ENCODE assay signal across 18 cellular contexts in the genomic region with DNA sequence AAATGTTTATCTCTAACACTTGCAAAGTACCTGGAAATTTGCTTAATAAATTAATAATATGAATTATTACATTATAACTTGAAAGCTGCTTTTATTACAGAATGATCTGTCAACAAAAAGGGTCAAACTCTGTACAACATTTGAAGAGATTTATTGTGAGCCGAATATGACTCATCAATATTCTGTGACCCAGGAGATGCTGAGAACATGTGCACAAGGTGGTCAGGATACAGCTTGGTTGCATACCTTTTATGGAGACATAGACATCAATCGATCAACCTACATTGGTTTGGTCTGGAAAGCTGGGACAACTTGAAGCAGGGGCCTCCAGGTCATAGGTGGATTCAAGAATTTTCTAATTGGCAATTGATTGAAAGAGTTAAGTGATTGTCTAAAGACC.
DNase-seq lines count a peak whose midpoint lies in the region; ATAC-seq, FAIRE-seq and TF ChIP-seq lines count a peak whose summit lies in the region.
"Had no signal": no experiment of that assay in that cellular context is flagged by ENCODE, and none has a peak within 500 bp of the region (broad histone marks: within the 10 kb centered on the region; RNA-seq: fewer than 3 reads in every experiment).

No MANE protein-coding gene starts in this region.

- H3K79me2 ChIP-seq in mammary epithelial cell (ENCODE audit: insufficient read depth, low read length) (no peaks in the 10 kb centered on the region), astrocyte (ENCODE audit: insufficient read depth, low read length) (no peaks in the 10 kb centered on the region), endothelial cell of umbilical vein (ENCODE audit: control insufficient read depth, insufficient read depth, low read length) (no peaks in the 10 kb centered on the region)

- peaks cover 2% of the 10 kb centered on the region for H3K27me3 ChIP-seq in mammary epithelial cell (ENCODE audit: insufficient read depth, low read length)
- no peaks in the 10 kb centered on the region for H3K27me3 ChIP-seq in breast epithelium
- no peaks in the 10 kb centered on the region for H3K27me3 ChIP-seq in astrocyte (ENCODE audit: insufficient read depth, low read length)
- no peaks in the 10 kb centered on the region for H3K27me3 ChIP-seq in endothelial cell of umbilical vein (ENCODE audit: control insufficient read depth in 2 of 2, insufficient read depth in 2 of 2, low read length in 2 of 2)

- H3K4me1 Mint-ChIP-seq in astrocyte (ENCODE audit: low read depth, unreplicated experiment) = peaks cover 11% of the 10 kb centered on the region
- H3K4me1 Mint-ChIP-seq: CD4-positive, alpha-beta memory T cell had no signal

- TF ChIP-seq CTCF in mammary epithelial cell (conservative IDR thresholded peaks at IDR 0.05 in 1 of 2, IDR thresholded peaks at IDR 0.05 in 1 of 2; ENCODE audit: extremely low read depth in 1 of 2, insufficient read depth in 1 of 2, low read depth in 1 of 2, low read length in 2 of 2) = no peak
- TF ChIP-seq CTCF in breast epithelium (IDR thresholded peaks at IDR 0.05) = no peak
- no peak for TF ChIP-seq CTCF in astrocyte (IDR thresholded peaks at IDR 0.05; ENCODE audit: insufficient read depth, low read depth, low read length)
- no peak for TF ChIP-seq CTCF in endothelial cell of umbilical vein (IDR thresholded peaks at IDR 0.05; ENCODE audit: extremely low read depth in 1 of 2, insufficient read depth in 1 of 2, low read depth in 1 of 2, low read length in 2 of 2)

- no peaks in the 10 kb centered on the region for H3K36me3 Mint-ChIP-seq in astrocyte (ENCODE audit: low read depth, unreplicated experiment)

- dilution Hi-C loops in mammary epithelial cell (cut with HindIII; ENCODE audit: low sequenced_read_pairs) = no loop called here
- dilution Hi-C loops in endothelial cell of umbilical vein (cut with MboI; ENCODE audit: extremely low pct_ligation_motif_present, low sequenced_read_pairs) = no loop called here

- H3K27ac ChIP-seq in mammary epithelial cell (ENCODE audit: insufficient read depth, low read depth, low read length) (no peak overlapping the region), breast epithelium (no peak overlapping the region), astrocyte (ENCODE audit: low read depth, low read length) (no peak overlapping the region), endothelial cell of umbilical vein (ENCODE audit: insufficient read depth, low read depth, low read length) (no peak overlapping the region)
- H3K27ac ChIP-seq: A549, GM23248 had no signal

- H3K4me1 ChIP-seq in mammary epithelial cell (ENCODE audit: insufficient read depth, low read length) (peaks cover 3% of the 10 kb centered on the region), breast epithelium (no peaks in the 10 kb centered on the region), astrocyte (ENCODE audit: insufficient read depth, low read length) (no peaks in the 10 kb centered on the region), endothelial cell of umbilical vein (ENCODE audit: control insufficient read depth, extremely low read depth, insufficient read depth, low read length) (no peaks in the 10 kb centered on the region)
- H3K4me1 ChIP-seq: A549 had no signal

- H3K4me2 ChIP-seq in mammary epithelial cell (ENCODE audit: insufficient read depth, low read depth, low read length) (peak overlapping the region; percentile 26), astrocyte (ENCODE audit: low read length) (no peak overlapping the region), endothelial cell of umbilical vein (ENCODE audit: insufficient read depth, low read length) (no peak overlapping the region)
- H3K4me2 ChIP-seq: A549 had no signal

- POLR2A ChIA-PET in endothelial cell of umbilical vein (lab: Charles Lee) = no interaction called here

- no peaks in the 10 kb centered on the region for H3K9me1 ChIP-seq in endothelial cell of umbilical vein (replicated peaks; ENCODE audit: control insufficient read depth, extremely low read depth, insufficient read depth, low read length)

- in situ Hi-C loops in mammary epithelial cell (cut with MboI; ENCODE audit: low sequenced_read_pairs in 2 of 2) (no loop called here), ACHN (cut with HindIII; ENCODE audit: low pct_ligation_motif_present, low pct_unique_long_range_greater_than_20kb, low sequenced_read_pairs) (no loop called here)

- no peaks in the 10 kb centered on the region for H3K9me3 Mint-ChIP-seq in astrocyte (ENCODE audit: unreplicated experiment)

- no peaks in the 10 kb centered on the region for H3K36me3 ChIP-seq in mammary epithelial cell (ENCODE audit: insufficient read depth, low read length)
- H3K36me3 ChIP-seq in breast epithelium = no peaks in the 10 kb centered on the region
- H3K36me3 ChIP-seq in astrocyte (ENCODE audit: insufficient read depth, low read length) = no peaks in the 10 kb centered on the region
- H3K36me3 ChIP-seq in endothelial cell of umbilical vein (ENCODE audit: control insufficient read depth in 2 of 2, extremely low read depth in 1 of 2, insufficient read depth in 2 of 2, low read length in 2 of 2) = no peaks in the 10 kb centered on the region

- FAIRE-seq in astrocyte (lab: Jason Lieb, UNC) (no peak), endothelial cell of umbilical vein (lab: Jason Lieb, UNC) (no peak)
- FAIRE-seq: A549, H1 had no signal

- intact Hi-C loops in mammary epithelial cell (cut with micrococcal nuclease) (no loop called here), breast epithelium (cut with DNase I; ENCODE audit: low total_unique reads) (no loop called here), endothelial cell of umbilical vein (cut with micrococcal nuclease) (no loop called here)

- peaks cover 10% of the 10 kb centered on the region for H3K27me3 Mint-ChIP-seq in astrocyte (ENCODE audit: low read depth, unreplicated experiment)
- H3K27me3 Mint-ChIP-seq: CD4-positive, alpha-beta memory T cell had no signal

- no peaks in the 10 kb centered on the region for H4K20me1 ChIP-seq in mammary epithelial cell (ENCODE audit: insufficient read depth, low read length)
- no peaks in the 10 kb centered on the region for H4K20me1 ChIP-seq in astrocyte (ENCODE audit: insufficient read depth, low read length)
- H4K20me1 ChIP-seq in endothelial cell of umbilical vein (replicated peaks; ENCODE audit: control insufficient read depth, extremely low read depth, insufficient read depth, low read length) = no peaks in the 10 kb centered on the region

- no peak for TF ChIP-seq POLR2A in breast epithelium (IDR thresholded peaks at IDR 0.05)
- no peak for TF ChIP-seq POLR2A in endothelial cell of umbilical vein (IDR thresholded peaks at IDR 0.05; ENCODE audit: low read depth, low read length)

- H2AFZ ChIP-seq in mammary epithelial cell (ENCODE audit: low read depth, low read length) (no peak overlapping the region), astrocyte (ENCODE audit: low read depth, low read length) (no peak overlapping the region), endothelial cell of umbilical vein (ENCODE audit: low read depth, low read length) (no peak overlapping the region)
- H2AFZ ChIP-seq: GM23248 had no signal

- no TSS peak for BruUV-seq in mammary epithelial cell (replicated peaks; lab: Mats Ljungman, UMichigan)
- no TSS peak for BruUV-seq in endothelial cell of umbilical vein (replicated peaks; lab: Mats Ljungman, UMichigan)

- no peak overlapping the region for H3K9ac ChIP-seq in mammary epithelial cell (ENCODE audit: insufficient read depth, low read length)
- no peak overlapping the region for H3K9ac ChIP-seq in astrocyte (ENCODE audit: low read length)
- H3K9ac ChIP-seq in endothelial cell of umbilical vein (replicated peaks; ENCODE audit: extremely low read depth, insufficient read depth, low read length) = no peak overlapping the region
- H3K9ac ChIP-seq: GM23248 had no signal

- H3K9me3 ChIP-seq in mammary epithelial cell (replicated peaks; ENCODE audit: insufficient read depth, low read length) (no peaks in the 10 kb centered on the region), breast epithelium (no peaks in the 10 kb centered on the region), astrocyte (ENCODE audit: insufficient read depth, low read depth, low read length) (no peaks in the 10 kb centered on the region), endothelial cell of umbilical vein (replicated peaks; ENCODE audit: control insufficient read depth, insufficient read depth, low read length) (no peaks in the 10 kb centered on the region)
- H3K9me3 ChIP-seq: A549 had no signal

- H3K27ac Mint-ChIP-seq in astrocyte (ENCODE audit: unreplicated experiment) = peak overlapping the region; percentile 48
- H3K27ac Mint-ChIP-seq: CD4-positive, alpha-beta memory T cell; H9 had no signal

- no peak for ATAC-seq in GM21423 (IDR thresholded peaks at IDR 0.05; ENCODE audit: unreplicated experiment)
- ATAC-seq: A549 had no signal

- no peak overlapping the region for H3K4me3 Mint-ChIP-seq in astrocyte (ENCODE audit: unreplicated experiment)
- H3K4me3 Mint-ChIP-seq: CD4-positive, alpha-beta memory T cell; H9 had no signal

- CTCF ChIA-PET in mammary epithelial cell (lab: Charles Lee; ENCODE audit: low non-redundant PET) = no interaction called here
- CTCF ChIA-PET in endothelial cell of umbilical vein (lab: Charles Lee) = no interaction called here

- 84% methylated on average over 2 of the region's 2 CpGs for WGBS in mammary epithelial cell (ENCODE audit: low coverage, missing lambda C conversion rate)

- DNase-seq in mammary epithelial cell = no peak
- DNase-seq in breast epithelium (ENCODE audit: low spot score in 2 of 2) = no peak
- DNase-seq in HT-29 (ENCODE audit: low spot score) = peak; percentile 12
- no peak for DNase-seq in astrocyte (ENCODE audit: low read depth)
- DNase-seq in endothelial cell of umbilical vein (ENCODE audit: low read depth, low spot score) = no peak
- no peak for DNase-seq in ACHN
- DNase-seq: 8988T; C1 segment of cervical spinal cord; CD4-positive, alpha-beta memory T cell; COR-L47; DMS53; DMS79 treated with DMSO at 0.1 percent for 48 hours; GF-D8; H9 had no signal

- no peak overlapping the region for H3K4me3 ChIP-seq in mammary epithelial cell (replicated peaks in 1 of 3; ENCODE audit: insufficient read depth in 1 of 3, low read depth in 2 of 3, low read length in 3 of 3)
- H3K4me3 ChIP-seq in breast epithelium = no peak overlapping the region
- no peak overlapping the region for H3K4me3 ChIP-seq in astrocyte (ENCODE audit: insufficient read depth, low read depth, low read length)
- H3K4me3 ChIP-seq in endothelial cell of umbilical vein (replicated peaks in 1 of 3; ENCODE audit: insufficient read depth in 1 of 3, low read depth in 1 of 3, low read length in 3 of 3) = no peak overlapping the region
- H3K4me3 ChIP-seq: A549, GM23248 had no signal

TF ChIP-seq in endothelial cell of umbilical vein, 7 proteins besides CTCF, POLR2A, EP300 and RAD21:
- TF ChIP-seq JUN (IDR thresholded peaks at IDR 0.05; ENCODE audit: borderline replicate concordance, insufficient read depth, insufficient read length, low read depth) = peak; percentile 4
- TF ChIP-seq EZH2 (IDR thresholded peaks at IDR 0.05; ENCODE audit: borderline replicate concordance, low read depth, low read length, severe bottlenecking) = no peak
